ENCODE assay signal across 8 cellular contexts in the genomic region with DNA sequence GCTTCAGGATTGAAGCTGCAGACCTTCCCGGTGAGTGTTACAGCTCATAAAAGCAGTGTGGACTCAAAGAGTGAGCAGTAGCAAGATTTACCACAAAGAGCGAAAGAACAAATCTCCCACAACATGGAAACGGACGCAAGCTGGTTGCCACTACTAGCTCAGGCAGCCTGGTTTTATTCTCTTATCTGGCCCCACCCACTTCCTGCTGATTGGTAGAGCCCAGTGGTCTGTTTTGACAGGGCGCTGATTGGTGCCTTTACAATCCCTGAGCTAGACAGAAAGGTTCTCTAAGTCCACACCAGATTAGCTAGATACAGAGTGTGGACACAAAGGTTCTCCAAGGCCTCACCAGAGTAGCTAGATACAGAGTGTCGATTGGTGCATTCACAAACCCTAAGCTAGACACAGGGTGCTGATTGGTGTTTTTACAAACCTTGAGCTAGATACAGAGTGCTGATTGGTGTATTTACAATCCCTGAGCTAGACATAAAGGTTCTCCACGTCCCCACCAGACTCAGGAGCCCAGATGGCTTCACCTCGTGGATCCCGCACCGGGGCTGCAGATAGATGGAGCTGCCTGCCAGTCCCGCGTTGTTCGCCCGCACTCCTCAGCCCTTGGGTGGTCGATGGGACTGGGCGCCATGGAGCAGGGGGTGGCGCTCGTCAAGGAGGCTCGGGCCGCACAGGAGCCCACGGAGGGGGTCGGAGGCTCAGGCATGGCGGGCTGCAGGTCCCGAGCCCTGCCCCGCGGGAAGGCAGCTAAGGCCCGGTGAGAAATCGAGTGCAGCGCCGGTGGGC.
A peak's percentile ranks its signal among the peaks of the same experiment; 100 is the strongest.
DNase-seq lines count a peak whose midpoint lies in the region; ATAC-seq and TF ChIP-seq lines count a peak whose summit lies in the region.
"Not testable (repeated sequence)": the region's sequence is repeated elsewhere in the genome, so short reads cannot be mapped to it uniquely, and the experiment has no call there.

No MANE protein-coding gene starts in this region.

- H3K4me1 Mint-ChIP-seq in CD4-positive, CD25-positive, alpha-beta regulatory T cell = peaks cover 6 to 13% (median 7%) of the 10 kb centered on the region in 4 donors
- H3K4me1 Mint-ChIP-seq in WTC11; dendritic cell treated with granulocyte-macrophage colony-stimulating factor and Interleukin-4, amounts not matched to agents 40 ng/mL and 50 ng/mL, for 4 days (ENCODE audit: low read depth): not testable (repeated sequence)
- H3K4me1 Mint-ChIP-seq in activated naive CD4-positive, alpha-beta T cell treated with anti-CD3 and anti-CD28 coated beads for 36 hours (ENCODE audit: low read depth) = peaks cover 45% of the 10 kb centered on the region

- not testable (repeated sequence) for H3K4me3 ChIP-seq in CD4-positive, CD25-positive, alpha-beta regulatory T cell (ENCODE audit: low read depth, low read length)
- H3K4me3 ChIP-seq in left lung (peak overlapping the region; percentile 4 to 17), thoracic aorta (peak overlapping the region; percentile 66)

- not testable (repeated sequence) for TF ChIP-seq CTCF in WTC11 (IDR thresholded peaks at IDR 0.05); left lung (IDR thresholded peaks at IDR 0.05); thoracic aorta (IDR thresholded peaks at IDR 0.05)

- not testable (repeated sequence) for H3K27ac ChIP-seq in CD4-positive, CD25-positive, alpha-beta regulatory T cell (ENCODE audit: insufficient read depth, low read length, poor library complexity, severe bottlenecking); left lung; thoracic aorta

- CTCF ChIA-PET in WTC11 (lab: Charles Lee) = interaction anchor here (0.6 kb wide), 1 partner anchor 23 kb away, joined by 7 read pairs; no protein-coding TSS in a partner anchor
- CTCF ChIA-PET in activated naive CD4-positive, alpha-beta T cell treated with anti-CD3 and anti-CD28 coated beads for 36 hours (lab: Charles Lee) = interaction anchor here (1.0 to 1.6 kb wide), 2 partner anchors 14 to 19 kb away, joined by 3 read pairs; no protein-coding TSS in a partner anchor

- H3K4me1 ChIP-seq in CD4-positive, CD25-positive, alpha-beta regulatory T cell (ENCODE audit: control insufficient read depth, insufficient read depth, low read length, poor library complexity, severe bottlenecking); left lung; thoracic aorta (ENCODE audit: control insufficient read depth in 1 of 2, low read depth in 2 of 2): not testable (repeated sequence)

- H3K9me3 Mint-ChIP-seq in CD4-positive, CD25-positive, alpha-beta regulatory T cell; WTC11; activated naive CD4-positive, alpha-beta T cell treated with anti-CD3 and anti-CD28 coated beads for 36 hours; dendritic cell treated with granulocyte-macrophage colony-stimulating factor and Interleukin-4, amounts not matched to agents 40 ng/mL and 50 ng/mL, for 4 days: not testable (repeated sequence)

- H3K9me3 ChIP-seq in CD4-positive, CD25-positive, alpha-beta regulatory T cell (ENCODE audit: control insufficient read depth in 2 of 2, low read length in 2 of 2); left lung; thoracic aorta: not testable (repeated sequence)

- ATAC-seq in CD4-positive, CD25-positive, alpha-beta regulatory T cell (ENCODE audit: low read depth in 2 of 2); WTC11; left lung; thoracic aorta (ENCODE audit: insufficient number of reproducible peaks, low FRiP score, low read depth): not testable (repeated sequence)

- H3K27me3 ChIP-seq in CD4-positive, CD25-positive, alpha-beta regulatory T cell (ENCODE audit: control insufficient read depth, insufficient read depth, low read length); left lung; thoracic aorta (replicated peaks; ENCODE audit: insufficient read depth): not testable (repeated sequence)

- H3K4me3 Mint-ChIP-seq in CD4-positive, CD25-positive, alpha-beta regulatory T cell = peak overlapping the region in 3 of 4 donors; percentile 48 to 59 (median 56)
- H3K4me3 Mint-ChIP-seq in WTC11 = not testable (repeated sequence)
- H3K4me3 Mint-ChIP-seq in activated naive CD4-positive, alpha-beta T cell treated with anti-CD3 and anti-CD28 coated beads for 36 hours = peak overlapping the region; percentile 62
- peak overlapping the region; percentile 64 for H3K4me3 Mint-ChIP-seq in dendritic cell treated with granulocyte-macrophage colony-stimulating factor and Interleukin-4, amounts not matched to agents 40 ng/mL and 50 ng/mL, for 4 days

- intact Hi-C loops in activated naive CD4-positive, alpha-beta T cell treated with anti-CD3 and anti-CD28 coated beads for 36 hours (cut with micrococcal nuclease); dendritic cell treated with granulocyte-macrophage colony-stimulating factor and Interleukin-4, amounts not matched to agents 40 ng/mL and 50 ng/mL, for 4 days (cut with micrococcal nuclease); left lung (cut with DNase I); posterior vena cava (cut with DNase I): not testable (repeated sequence)

- H3K27me3 Mint-ChIP-seq in CD4-positive, CD25-positive, alpha-beta regulatory T cell; WTC11 (ENCODE audit: low read depth); activated naive CD4-positive, alpha-beta T cell treated with anti-CD3 and anti-CD28 coated beads for 36 hours (ENCODE audit: low read depth); dendritic cell treated with granulocyte-macrophage colony-stimulating factor and Interleukin-4, amounts not matched to agents 40 ng/mL and 50 ng/mL, for 4 days: not testable (repeated sequence)

- H3K36me3 ChIP-seq in CD4-positive, CD25-positive, alpha-beta regulatory T cell (ENCODE audit: control insufficient read depth, insufficient read depth, low read length); left lung; thoracic aorta: not testable (repeated sequence)

- not testable (repeated sequence) for H3K27ac Mint-ChIP-seq in CD4-positive, CD25-positive, alpha-beta regulatory T cell; WTC11; activated naive CD4-positive, alpha-beta T cell treated with anti-CD3 and anti-CD28 coated beads for 36 hours; dendritic cell treated with granulocyte-macrophage colony-stimulating factor and Interleukin-4, amounts not matched to agents 40 ng/mL and 50 ng/mL, for 4 days

- POLR2A ChIA-PET in WTC11 (lab: Charles Lee) = not testable (repeated sequence)

- DNase-seq in CD4-positive, CD25-positive, alpha-beta regulatory T cell; WTC11 (ENCODE audit: low spot score); activated naive CD4-positive, alpha-beta T cell treated with anti-CD3 and anti-CD28 coated beads for 36 hours; thoracic aorta (ENCODE audit: low spot score): not testable (repeated sequence)
- peak; percentile 5 for DNase-seq in M059J (ENCODE audit: low read depth)
- DNase-seq in left lung = peak in 1 of 2 donors; percentile 49
- peak; percentile 79 for DNase-seq in posterior vena cava (ENCODE audit: low spot score)

- H3K36me3 Mint-ChIP-seq in CD4-positive, CD25-positive, alpha-beta regulatory T cell; WTC11; activated naive CD4-positive, alpha-beta T cell treated with anti-CD3 and anti-CD28 coated beads for 36 hours (ENCODE audit: low read depth); dendritic cell treated with granulocyte-macrophage colony-stimulating factor and Interleukin-4, amounts not matched to agents 40 ng/mL and 50 ng/mL, for 4 days (ENCODE audit: low read depth): not testable (repeated sequence)

TF ChIP-seq in WTC11, 78 proteins besides CTCF, POLR2A, EP300 and RAD21:
- TF ChIP-seq NFYB (CRISPR knock-in tag; conservative IDR thresholded peaks at IDR 0.05; ENCODE audit: low read depth) = peak; percentile 46; the same call in 1 of the 2 replicates
